In genomic region chr15:51736646-51737537, GRCh38 we compare ENCODE assay signal across 9 cellular contexts. TPM values are rescaled to one million over a fixed set of nuclear protein-coding genes. Genes with fewer than 3 reads are reported as not detected.
DNase-seq lines count a peak whose midpoint lies in the region; ATAC-seq, FAIRE-seq and TF ChIP-seq lines count a peak whose summit lies in the region.
"Had no signal": no experiment of that assay in that cellular context is flagged by ENCODE, and none has a peak within 500 bp of the region (broad histone marks: within the 10 kb centered on the region; RNA-seq: fewer than 3 reads in every experiment).

No MANE protein-coding gene starts in this region.

- peak; percentile 8 for ATAC-seq in GM18861 (IDR thresholded peaks at IDR 0.05; ENCODE audit: unreplicated experiment)
- ATAC-seq in HG03108 (IDR thresholded peaks at IDR 0.05; ENCODE audit: unreplicated experiment), result peak; percentile 17
- ATAC-seq in pancreas, result peak; percentile 53 to 71 (median 62)

- H3K4me1 Mint-ChIP-seq in glutamatergic neuron (ENCODE audit: low read depth, unreplicated experiment), result peaks cover 9% of the 10 kb centered on the region

- H3K9me3 ChIP-seq in pancreas, result no peaks in the 10 kb centered on the region

- H3K9me3 Mint-ChIP-seq in glutamatergic neuron (ENCODE audit: unreplicated experiment), result peaks cover 2% of the 10 kb centered on the region

- no peak for FAIRE-seq in pancreas (lab: Jason Lieb, UNC)

- peaks cover 3 to 9% (median 8%) of the 10 kb centered on the region in 3 donors for H3K4me1 ChIP-seq in pancreas

- TF ChIP-seq CTCF in AG09309 (IDR thresholded peaks at IDR 0.05; ENCODE audit: control insufficient read depth, insufficient read depth, low read depth, low read length, missing control alignments), result no peak
- no peak for TF ChIP-seq CTCF in glutamatergic neuron (IDR thresholded peaks at IDR 0.05; ENCODE audit: partially characterized antibody, unreplicated experiment)
- no peak for TF ChIP-seq CTCF in pancreas (IDR thresholded peaks at IDR 0.05)

- H3K27ac ChIP-seq in pancreas, result peak overlapping the region; percentile 47 to 88 (median 86)

- WGBS in pancreas, 2 donors, result 0 to 2% methylated on average over 41 to 74 of the region's 74 CpGs

- no peaks in the 10 kb centered on the region for H3K36me3 ChIP-seq in pancreas

- no peak overlapping the region for H3K27ac Mint-ChIP-seq in glutamatergic neuron (ENCODE audit: unreplicated experiment)

- intact Hi-C loops in pancreas (cut with DNase I), result loop anchor here in 1 of 3 donors (10.0 kb wide), 1 partner anchor 182 kb away; no protein-coding TSS in a partner anchor

- H3K4me3 Mint-ChIP-seq in glutamatergic neuron (ENCODE audit: unreplicated experiment), result peak overlapping the region; percentile 86

- H3K27me3 Mint-ChIP-seq in glutamatergic neuron (ENCODE audit: unreplicated experiment), result peaks cover 9% of the 10 kb centered on the region

- DNase-seq in AG09309 (ENCODE audit: low read depth), result no peak
- peak; percentile 55 for DNase-seq in OCI-M1 (lab: John Stamatoyannopoulos, UW)
- DNase-seq in activated gamma-delta T cell treated with anti-CD3 and anti-CD28 coated beads, Interleukin-2, amount 50 U/mL, for 16 hours (ENCODE audit: low read depth), result peak; percentile 47
- DNase-seq in glutamatergic neuron, result peak; percentile 66
- peak; percentile 35 to 80 (median 58) for DNase-seq in pancreas
- no peak for DNase-seq in NCI-H128 (lab: John Stamatoyannopoulos, UW; ENCODE audit: unreplicated experiment)

- no peaks in the 10 kb centered on the region for H3K36me3 Mint-ChIP-seq in glutamatergic neuron (ENCODE audit: unreplicated experiment)

- no peaks in the 10 kb centered on the region for H3K27me3 ChIP-seq in pancreas

- H3K4me3 ChIP-seq in AG09309 (ENCODE audit: control insufficient read depth, low read depth, low read length) (peak overlapping the region; percentile 54), pancreas (peak overlapping the region; percentile 73 to 86 (median 80))

RNA-seq across cellular contexts. Expression of gene LYSMD2, which starts 0.6 kb away (rescaled TPM):
- total RNA-seq in glutamatergic neuron (ENCODE audit: unreplicated experiment) (0.78 TPM), pancreas (1 to 10 TPM; 5.0 to 9.5 (median 6.3) TPM)
- polyA plus RNA-seq in pancreas, result 10 to 100 TPM; 10.0 to 29.7 TPM

RNA-seq across cellular contexts. Expression of gene TMOD2, which starts 14.5 kb away (rescaled TPM):
- 75.0 TPM for total RNA-seq in glutamatergic neuron (ENCODE audit: unreplicated experiment)
- total RNA-seq in pancreas, result 1 to 10 TPM; 1.9 to 6.8 (median 3.6) TPM
- polyA plus RNA-seq in pancreas, result 1 to 10 TPM; 1.1 to 3.7 TPM

RNA-seq across cellular contexts. Expression of gene SCG3, which starts 55.6 kb away (rescaled TPM):
- 219 TPM for total RNA-seq in glutamatergic neuron (ENCODE audit: unreplicated experiment)
- 10 to 100 TPM in 2 of 6 donors, 1 to 10 TPM in 4; 2.4 to 18.4 (median 6.7) TPM for total RNA-seq in pancreas
- polyA plus RNA-seq in pancreas, result 10 to 100 TPM; 16.2 to 67.5 TPM
- total RNA-seq: LHCN-M2 had no signal

Comparison
In these comparisons a context has a peak if more than half of its experiments do, and no peak if none do; other contexts are left out.
1. DNase-seq: peak in OCI-M1 (single experiment), activated gamma-delta T cell treated with anti-CD3 and anti-CD28 coated beads, Interleukin-2, amount 50 U/mL, for 16 hours (single experiment), glutamatergic neuron (single experiment) and pancreas (6 of 6); none in AG09309 (single experiment) and NCI-H128 (single experiment).
2. ATAC-seq: peak in every context shown above with its lines; median percentile 62 in pancreas; 17 in HG03108; 8 in GM18861.
3. RNA of gene SCG3, which starts 55.6 kb away (total RNA-seq): 219 TPM in glutamatergic neuron (single experiment); 2.4 to 18.4 TPM in pancreas; every median in the first group is over 10 times any median in the second.